Comparison of ENCODE assay signal across 1 cellular context in the genomic region with DNA sequence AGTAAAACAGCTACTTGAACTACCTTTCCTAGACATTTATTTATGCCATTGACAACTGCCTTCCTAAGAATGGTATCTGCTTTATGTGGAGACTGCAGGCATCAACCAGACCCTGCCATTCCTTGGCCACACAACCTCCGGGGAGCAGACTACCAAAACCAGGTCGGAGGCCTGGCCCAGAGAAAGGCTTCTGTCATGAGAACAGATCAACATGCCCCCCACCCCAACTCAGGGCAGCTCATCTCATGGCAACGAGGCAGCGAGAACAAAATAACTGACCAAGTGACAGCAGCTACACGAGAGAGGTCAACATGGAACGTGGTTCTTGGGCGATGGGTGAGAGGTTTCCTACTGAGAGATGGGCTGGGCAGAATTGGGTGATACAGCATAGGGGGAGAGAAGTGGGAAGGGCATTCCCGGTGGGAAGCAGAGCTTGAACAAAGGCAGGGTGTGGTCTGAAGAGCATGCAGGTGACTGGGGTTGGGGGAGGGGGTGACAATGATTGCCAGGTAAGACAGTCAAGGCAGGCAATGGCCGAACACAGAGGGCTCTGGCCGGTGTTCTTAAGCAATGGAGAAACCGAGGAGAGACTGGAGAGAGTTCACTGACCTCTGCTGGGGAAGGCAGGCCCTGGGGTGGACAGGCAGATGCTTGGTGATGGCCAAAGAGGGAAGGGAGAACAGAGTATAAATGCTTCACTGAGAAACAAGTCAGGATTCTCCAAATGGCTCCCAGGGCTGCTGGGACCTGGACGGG.
TF ChIP-seq lines count a peak whose summit lies in the region.

No MANE protein-coding gene starts in this region.

TF ChIP-seq in GM23338, 12 proteins besides CTCF, POLR2A, EP300 and RAD21 (continued from another document):
- TF ChIP-seq NANOG (IDR thresholded peaks at IDR 0.05; ENCODE audit: borderline replicate concordance): no peak
- TF ChIP-seq, protein P1, sequence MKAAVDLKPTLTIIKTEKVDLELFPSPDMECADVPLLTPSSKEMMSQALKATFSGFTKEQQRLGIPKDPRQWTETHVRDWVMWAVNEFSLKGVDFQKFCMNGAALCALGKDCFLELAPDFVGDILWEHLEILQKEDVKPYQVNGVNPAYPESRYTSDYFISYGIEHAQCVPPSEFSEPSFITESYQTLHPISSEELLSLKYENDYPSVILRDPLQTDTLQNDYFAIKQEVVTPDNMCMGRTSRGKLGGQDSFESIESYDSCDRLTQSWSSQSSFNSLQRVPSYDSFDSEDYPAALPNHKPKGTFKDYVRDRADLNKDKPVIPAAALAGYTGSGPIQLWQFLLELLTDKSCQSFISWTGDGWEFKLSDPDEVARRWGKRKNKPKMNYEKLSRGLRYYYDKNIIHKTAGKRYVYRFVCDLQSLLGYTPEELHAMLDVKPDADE (IDR thresholded peaks at IDR 0.05): no peak
